ENCODE assay signal across 19 cellular contexts in the genomic region with DNA sequence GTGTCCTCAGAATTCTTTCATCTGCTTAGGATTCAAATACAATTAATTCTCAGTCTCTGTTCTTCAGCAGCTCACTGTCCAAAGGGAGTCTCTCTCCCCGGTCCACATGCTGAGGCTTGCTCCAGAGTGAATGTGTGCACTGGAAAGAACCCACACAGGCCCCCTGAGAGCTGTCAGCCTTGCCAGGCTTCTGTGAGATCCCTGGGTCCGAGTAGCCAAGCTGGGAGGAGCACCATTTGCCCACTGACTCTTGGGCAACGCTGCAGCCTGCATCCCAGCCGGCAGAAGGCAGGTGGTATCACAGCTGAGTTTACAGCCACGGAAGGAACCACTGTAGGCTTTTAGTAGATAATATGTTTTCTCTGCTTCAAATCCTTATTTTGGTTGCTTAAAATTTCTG. TPM values are rescaled to one million over a fixed set of nuclear protein-coding genes. Genes with fewer than 3 reads are reported as not detected.
DNase-seq lines count a peak whose midpoint lies in the region; TF ChIP-seq lines count a peak whose summit lies in the region.
"Had no signal": no experiment of that assay in that cellular context is flagged by ENCODE, and none has a peak within 500 bp of the region (broad histone marks: within the 10 kb centered on the region; RNA-seq: fewer than 3 reads in every experiment).

No MANE protein-coding gene starts in this region.

- H2BK5ac ChIP-seq in mesendoderm (ENCODE audit: low read length): no peak overlapping the region

- H3K27ac ChIP-seq in mesendoderm (ENCODE audit: low read depth, low read length) (no peak overlapping the region), SK-N-SH (ENCODE audit: low read depth in 2 of 2, low read length in 1 of 2) (no peak overlapping the region)
- H3K27ac ChIP-seq: A549 had no signal

- CTCF ChIA-PET in SK-N-SH (lab: Yijun Ruan, JAX): no interaction called here

- H3F3A ChIP-seq in SK-N-SH (replicated peaks; ENCODE audit: insufficient read depth): no peaks in the 10 kb centered on the region

- peak overlapping the region; percentile 7 for H3K23ac ChIP-seq in mesendoderm (ENCODE audit: low read length)

- no peaks in the 10 kb centered on the region; the same call in 1 of the 2 replicates for H3K9me3 ChIP-seq in SK-N-SH
- H3K9me3 ChIP-seq: HAP-1 had no signal

- no peaks in the 10 kb centered on the region for H4K20me1 ChIP-seq in SK-N-SH (ENCODE audit: insufficient read depth)

- H2BK15ac ChIP-seq in mesendoderm (replicated peaks; ENCODE audit: low read depth): no peak overlapping the region

- WGBS in mesendoderm (ENCODE audit: extremely low coverage, insufficient coverage, low lambda C conversion rate): no CpG with 5 or more reads among the region's 5 CpGs
- WGBS in SK-N-SH (ENCODE audit: low lambda C conversion rate): 42% methylated on average over 5 of the region's 5 CpGs

- no peak overlapping the region for H2AFZ ChIP-seq in SK-N-SH (ENCODE audit: low read depth)

- H3K4me2 ChIP-seq in mesendoderm (ENCODE audit: low read length): no peak overlapping the region
- H3K4me2 ChIP-seq in SK-N-SH: no peak overlapping the region
- H3K4me2 ChIP-seq: A549 had no signal

- H2BK120ac ChIP-seq in mesendoderm (ENCODE audit: low read depth, low read length): no peak overlapping the region

- DNase-seq in Ammon's horn (ENCODE audit: low spot score) (peak; percentile 20), NCI-H1694 treated with DMSO at 0.1 percent for 48 hours (lab: John Stamatoyannopoulos, UW) (peak; percentile 44), mesendoderm (no peak), NCI-H524 treated with DMSO at 0.1 percent for 48 hours (lab: John Stamatoyannopoulos, UW) (no peak), glomerular visceral epithelial cell (ENCODE audit: extremely low spot score) (no peak), SK-N-SH (no peak)
- DNase-seq: 8988T; ACHN; AML-193; Calu3; CD4-positive, alpha-beta memory T cell; COR-L47; DMS53; DMS79 treated with DMSO at 0.1 percent for 48 hours; GF-D8; GOT3; HFFc6 had no signal

- no peak overlapping the region for H4K8ac ChIP-seq in mesendoderm (ENCODE audit: low read depth, low read length)

- POLR2A ChIA-PET in SK-N-SH (lab: Yijun Ruan, JAX): no interaction called here

- no peak overlapping the region for H3K4ac ChIP-seq in mesendoderm (ENCODE audit: low read depth, low read length)

- H2AK5ac ChIP-seq in mesendoderm (ENCODE audit: low read length): no peak overlapping the region

- TF ChIP-seq RAD21 in SK-N-SH (IDR thresholded peaks at IDR 0.05; ENCODE audit: low read length): no peak

- H3K79me1 ChIP-seq in mesendoderm (ENCODE audit: low read length): no peaks in the 10 kb centered on the region

- H3K9ac ChIP-seq in mesendoderm (ENCODE audit: low read length): no peak overlapping the region
- no peak overlapping the region for H3K9ac ChIP-seq in SK-N-SH

- H3K9me2 ChIP-seq in SK-N-SH: no peaks in the 10 kb centered on the region

- H3K56ac ChIP-seq in mesendoderm (ENCODE audit: low read length): no peak overlapping the region

- H3K4me1 ChIP-seq in mesendoderm (ENCODE audit: control insufficient read depth, low read depth, low read length): no peaks in the 10 kb centered on the region
- H3K4me1 ChIP-seq in SK-N-SH (ENCODE audit: control insufficient read depth in 1 of 2, insufficient read depth in 2 of 2, low read depth in 1 of 2, low read length in 1 of 2): no peaks in the 10 kb centered on the region
- H3K4me1 ChIP-seq: A549, HAP-1 had no signal

- TF ChIP-seq CTCF in SK-N-SH (IDR thresholded peaks at IDR 0.05): no peak

- no peak overlapping the region for H3K18ac ChIP-seq in mesendoderm (ENCODE audit: low read length)

- H4K5ac ChIP-seq in mesendoderm (ENCODE audit: low read length): no peak overlapping the region

- H3K36me3 ChIP-seq in mesendoderm (ENCODE audit: control insufficient read depth, insufficient read depth, low read length) (no peaks in the 10 kb centered on the region), SK-N-SH (replicated peaks in 1 of 2; ENCODE audit: control insufficient read depth in 1 of 2, insufficient read depth in 2 of 2, low read length in 1 of 2) (no peaks in the 10 kb centered on the region)
- H3K36me3 ChIP-seq: HAP-1 had no signal

- no peaks in the 10 kb centered on the region for H3K27me3 ChIP-seq in mesendoderm (ENCODE audit: insufficient read depth, low read length, poor library complexity)
- no peaks in the 10 kb centered on the region for H3K27me3 ChIP-seq in SK-N-SH (ENCODE audit: insufficient read depth)

- H3K4me3 ChIP-seq in mesendoderm (ENCODE audit: low read length): no peak overlapping the region
- H3K4me3 ChIP-seq in SK-N-SH (ENCODE audit: low read depth in 2 of 2, low read length in 1 of 2): no peak overlapping the region
- H3K4me3 ChIP-seq: A549, HAP-1 had no signal

- H3K79me2 ChIP-seq in mesendoderm (ENCODE audit: control insufficient read depth, insufficient read depth, low read length) (no peaks in the 10 kb centered on the region), SK-N-SH (ENCODE audit: insufficient read depth) (no peaks in the 10 kb centered on the region)

- TF ChIP-seq EP300 in SK-N-SH (IDR thresholded peaks at IDR 0.05; ENCODE audit: borderline replicate concordance in 1 of 2, low read depth in 1 of 2, low read length in 1 of 2): no peak

TF ChIP-seq in SK-N-SH, 30 proteins besides CTCF, POLR2A, EP300 and RAD21:
- TF ChIP-seq ZBTB33 (IDR thresholded peaks at IDR 0.05; ENCODE audit: borderline replicate concordance, low read depth) (no peak), ELF1 (IDR thresholded peaks at IDR 0.05) (no peak), RFX5 (IDR thresholded peaks at IDR 0.05; ENCODE audit: low read length) (no peak), CHD2 (IDR thresholded peaks at IDR 0.05; ENCODE audit: low read length, partially characterized antibody) (no peak), MEF2A (IDR thresholded peaks at IDR 0.05; ENCODE audit: borderline replicate concordance, low read depth) (no peak), GABPA (IDR thresholded peaks at IDR 0.05; ENCODE audit: low read depth) (no peak), MXI1 (IDR thresholded peaks at IDR 0.05; ENCODE audit: low read depth, low read length) (no peak), FOXM1 (IDR thresholded peaks at IDR 0.05; ENCODE audit: low read depth) (no peak), TCF12 (IDR thresholded peaks at IDR 0.05) (no peak), USF2 (IDR thresholded peaks at IDR 0.05; ENCODE audit: borderline replicate concordance, low read depth, low read length) (no peak), EZH2phosphoT487 (IDR thresholded peaks at IDR 0.05; ENCODE audit: borderline replicate concordance, low read depth) (no peak), GATA2 (CRISPR knock-in tag; IDR thresholded peaks at IDR 0.05) (no peak), NFIC (IDR thresholded peaks at IDR 0.05; ENCODE audit: borderline replicate concordance) (no peak), RCOR1 (IDR thresholded peaks at IDR 0.05; ENCODE audit: low read length) (no peak), TEAD4 (IDR thresholded peaks at IDR 0.05; ENCODE audit: borderline replicate concordance, insufficient read depth) (no peak)
- TF ChIP-seq, protein P1, sequence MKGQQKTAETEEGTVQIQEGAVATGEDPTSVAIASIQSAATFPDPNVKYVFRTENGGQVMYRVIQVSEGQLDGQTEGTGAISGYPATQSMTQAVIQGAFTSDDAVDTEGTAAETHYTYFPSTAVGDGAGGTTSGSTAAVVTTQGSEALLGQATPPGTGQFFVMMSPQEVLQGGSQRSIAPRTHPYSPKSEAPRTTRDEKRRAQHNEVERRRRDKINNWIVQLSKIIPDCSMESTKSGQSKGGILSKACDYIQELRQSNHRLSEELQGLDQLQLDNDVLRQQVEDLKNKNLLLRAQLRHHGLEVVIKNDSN (IDR thresholded peaks at IDR 0.05; ENCODE audit: borderline replicate concordance, low read depth): no peak
- TF ChIP-seq, protein P2, sequence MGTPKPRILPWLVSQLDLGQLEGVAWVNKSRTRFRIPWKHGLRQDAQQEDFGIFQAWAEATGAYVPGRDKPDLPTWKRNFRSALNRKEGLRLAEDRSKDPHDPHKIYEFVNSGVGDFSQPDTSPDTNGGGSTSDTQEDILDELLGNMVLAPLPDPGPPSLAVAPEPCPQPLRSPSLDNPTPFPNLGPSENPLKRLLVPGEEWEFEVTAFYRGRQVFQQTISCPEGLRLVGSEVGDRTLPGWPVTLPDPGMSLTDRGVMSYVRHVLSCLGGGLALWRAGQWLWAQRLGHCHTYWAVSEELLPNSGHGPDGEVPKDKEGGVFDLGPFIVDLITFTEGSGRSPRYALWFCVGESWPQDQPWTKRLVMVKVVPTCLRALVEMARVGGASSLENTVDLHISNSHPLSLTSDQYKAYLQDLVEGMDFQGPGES (IDR thresholded peaks at IDR 0.05; ENCODE audit: low read depth, low read length): no peak

RNA-seq across cellular contexts. Expression of gene LTBP1, which starts 21.5 kb away (rescaled TPM):
- polyA plus RNA-seq in mesendoderm (2013, experiment 1 of 2): 11.8 TPM
- 11.8 TPM for polyA plus RNA-seq in mesendoderm (2013, experiment 2 of 2)
- polyA plus RNA-seq in SK-N-SH (2012; rRNA removed): 467 and 564 TPM in 2 replicates
- 524 and 527 TPM in 2 replicates for polyA plus RNA-seq in SK-N-SH (2012; cell fraction: cytosol; rRNA removed)
- 314 and 521 TPM in 2 replicates for polyA plus RNA-seq in SK-N-SH (2012; cell fraction: nucleus; rRNA removed)
- polyA plus RNA-seq: CD4-positive, alpha-beta memory T cell had no signal

Comparison
In these comparisons a context has a peak if more than half of its experiments do, and no peak if none do; other contexts are left out.
1. DNase-seq: peak in Ammon's horn (single experiment) and NCI-H1694 treated with DMSO at 0.1 percent for 48 hours (single experiment); none in mesendoderm (single experiment), NCI-H524 treated with DMSO at 0.1 percent for 48 hours (single experiment), glomerular visceral epithelial cell (single experiment) and SK-N-SH (single experiment).